In the genomic region with DNA sequence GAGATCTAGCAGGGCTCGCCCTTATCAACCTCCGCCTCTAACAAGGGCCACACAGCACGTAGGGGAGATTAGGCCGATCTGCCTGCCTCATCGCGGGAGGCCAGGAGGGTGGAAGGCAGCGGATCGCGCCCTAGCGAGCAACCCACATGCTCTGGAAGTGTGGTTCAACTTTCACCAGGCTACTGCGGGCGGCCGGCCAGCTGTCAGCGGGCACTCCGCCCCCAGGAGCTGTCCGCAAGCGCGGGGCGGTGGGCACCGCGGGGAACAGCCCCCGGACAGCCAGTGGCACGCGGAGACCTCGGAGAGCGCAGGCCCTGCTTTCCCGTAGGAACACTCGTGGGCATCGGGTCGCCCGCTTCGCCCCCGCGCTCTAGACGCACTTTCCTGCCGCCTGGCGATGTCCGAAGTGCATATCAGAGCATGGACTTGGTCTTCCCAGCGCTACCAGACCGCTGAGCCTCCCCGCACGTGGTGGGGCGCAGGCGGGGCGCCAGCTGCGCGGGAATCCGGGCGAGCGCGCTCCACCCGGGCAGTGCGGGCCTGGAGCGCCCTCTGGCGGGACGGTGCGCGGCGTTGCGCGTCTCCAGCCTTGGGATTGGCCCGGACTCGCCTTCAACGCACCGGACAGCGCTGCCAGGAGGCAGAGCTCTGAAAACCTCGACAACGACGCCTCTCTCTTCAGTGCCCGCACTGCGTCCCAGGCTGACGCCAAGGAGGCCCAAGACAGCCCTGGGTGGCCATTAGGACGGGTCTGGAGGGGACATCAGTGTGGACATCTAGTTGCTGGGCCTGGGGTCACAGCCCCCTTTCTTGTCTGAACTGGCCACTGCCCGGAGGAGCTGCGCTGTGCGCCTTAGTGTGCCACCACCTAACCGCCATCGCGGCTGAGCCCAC, we compare ENCODE assay signal across 8 cellular contexts.
DNase-seq lines count a peak whose midpoint lies in the region; ATAC-seq lines count a peak whose summit lies in the region.

No MANE protein-coding gene starts in this region.

- ATAC-seq in HG03280 (IDR thresholded peaks at IDR 0.05; ENCODE audit: unreplicated experiment) (peak; percentile 40), GM19463 (IDR thresholded peaks at IDR 0.05; ENCODE audit: unreplicated experiment) (no peak)
- ATAC-seq in effector memory CD8-positive, alpha-beta T cell (replicated peaks), result peak; percentile 59

- peaks cover 19 to 27% of the 10 kb centered on the region in 2 donors for H3K4me1 Mint-ChIP-seq in effector memory CD8-positive, alpha-beta T cell (ENCODE audit: low read depth in 2 of 2)

- H3K36me3 Mint-ChIP-seq in effector memory CD8-positive, alpha-beta T cell (ENCODE audit: insufficient read depth), result peaks cover 15% of the 10 kb centered on the region

- H3K27me3 Mint-ChIP-seq in effector memory CD8-positive, alpha-beta T cell, result peaks cover 22 to 24% of the 10 kb centered on the region in 2 donors

- H3K27ac Mint-ChIP-seq in effector memory CD8-positive, alpha-beta T cell, result peak overlapping the region in 1 of 2 donors; percentile 17

- no peaks in the 10 kb centered on the region for H3K9me3 Mint-ChIP-seq in effector memory CD8-positive, alpha-beta T cell

- peak; percentile 75 for DNase-seq in COR-L47 (lab: John Stamatoyannopoulos, UW)
- DNase-seq in NCI-H748 (lab: John Stamatoyannopoulos, UW; ENCODE audit: unreplicated experiment), result peak; percentile 82
- peak; percentile 46 to 63 for DNase-seq in activated CD8-positive, alpha-beta memory T cell treated with anti-CD3 and anti-CD28 coated beads for 4 hours (ENCODE audit: low read depth in 2 of 2)
- DNase-seq in effector memory CD8-positive, alpha-beta T cell, result peak; percentile 74 to 80 (median 76)
- peak; percentile 83 for DNase-seq in medulla oblongata (ENCODE audit: extremely low spot score)
- peak; percentile 80 to 82 for DNase-seq in stimulated activated CD4-positive, alpha-beta T cell treated with anti-CD3 and anti-CD28 coated beads, Interleukin-4, amount 100 ng/mL, for 48 hours (ENCODE audit: low read depth in 2 of 2)

- peak overlapping the region; percentile 71 to 79 for H3K4me3 Mint-ChIP-seq in effector memory CD8-positive, alpha-beta T cell
